1 cellular context compared by ENCODE assay signal in genomic region chr5:179616002-179616594, GRCh38.
TF ChIP-seq lines count a peak whose summit lies in the region.

No MANE protein-coding gene starts in this region.

TF ChIP-seq in WTC11, 78 proteins besides CTCF, POLR2A, EP300 and RAD21 (continued from another document):
- no peak for TF ChIP-seq IRF1 (CRISPR knock-in tag; IDR thresholded peaks at IDR 0.05)
- no peak for TF ChIP-seq MXD4 (CRISPR knock-in tag; IDR thresholded peaks at IDR 0.05; ENCODE audit: borderline replicate concordance)
- no peak for TF ChIP-seq ATF2 (CRISPR knock-in tag; IDR thresholded peaks at IDR 0.05; ENCODE audit: borderline replicate concordance, low read depth)
- TF ChIP-seq ZNF396 (CRISPR knock-in tag; IDR thresholded peaks at IDR 0.05; ENCODE audit: borderline replicate concordance) = no peak
- TF ChIP-seq NFATC4 (CRISPR knock-in tag; IDR thresholded peaks at IDR 0.05) = no peak
TF ChIP-seq in WTC11: peak in this region for 2.
